ENCODE assay signal across 9 cellular contexts in genomic region chr19:12737666-12738351, GRCh38. TPM values are rescaled to one million over a fixed set of nuclear protein-coding genes. Genes with fewer than 3 reads are reported as not detected.
A peak's percentile ranks its signal among the peaks of the same experiment; 100 is the strongest.
DNase-seq lines count a peak whose midpoint lies in the region; ATAC-seq and TF ChIP-seq lines count a peak whose summit lies in the region.
"Had no signal": no experiment of that assay in that cellular context is flagged by ENCODE, and none has a peak within 500 bp of the region (broad histone marks: within the 10 kb centered on the region; RNA-seq: fewer than 3 reads in every experiment).

No MANE protein-coding gene starts in this region.

- H3K9me3 ChIP-seq in heart left ventricle (no peaks in the 10 kb centered on the region), vagina (no peaks in the 10 kb centered on the region)

- no peak for TF ChIP-seq CTCF in heart left ventricle (IDR thresholded peaks at IDR 0.05)
- TF ChIP-seq CTCF in cardiac fibroblast (IDR thresholded peaks at IDR 0.05; ENCODE audit: low read depth, low read length), result no peak
- no peak for TF ChIP-seq CTCF in mesothelial cell of epicardium (IDR thresholded peaks at IDR 0.05; ENCODE audit: unreplicated experiment)
- no peak for TF ChIP-seq CTCF in vagina (IDR thresholded peaks at IDR 0.05)

- peaks cover 0 to 41% (median 37%) of the 10 kb centered on the region in 9 donors for H3K36me3 ChIP-seq in heart left ventricle
- H3K36me3 ChIP-seq in vagina, result peaks cover 0 to 14% of the 10 kb centered on the region in 2 donors

- peak overlapping the region; percentile 99 for H3K27ac Mint-ChIP-seq in mesothelial cell of epicardium

- WGBS in heart left ventricle, 4 donors, result 7 to 8% (median 8%) methylated on average over 19 to 21 of the region's 21 CpGs

- H3K36me3 Mint-ChIP-seq in mesothelial cell of epicardium, result peaks cover 14% of the 10 kb centered on the region

- peaks cover 25% of the 10 kb centered on the region for H3K4me1 Mint-ChIP-seq in mesothelial cell of epicardium

- H3K4me3 ChIP-seq in heart left ventricle, result peak overlapping the region; percentile 64 to 96 (median 81)
- peak overlapping the region; percentile 96 to 98 for H3K4me3 ChIP-seq in cardiac fibroblast (replicated peaks in 1 of 2; ENCODE audit: low read depth in 2 of 2, low read length in 2 of 2)
- peak overlapping the region; percentile 73 to 81 for H3K4me3 ChIP-seq in vagina

- no peak for DNase-seq in heart left ventricle
- DNase-seq in left ventricle myocardium superior, result no peak
- DNase-seq in cardiac fibroblast (ENCODE audit: low read depth in 2 of 2), result no peak
- DNase-seq in mesothelial cell of epicardium (ENCODE audit: low spot score in 2 of 2, unreplicated experiment in 2 of 2), result no peak
- DNase-seq in vagina (ENCODE audit: extremely low spot score in 2 of 2), result no peak
- DNase-seq in D341Med (ENCODE audit: low spot score), result no peak
- no peak for DNase-seq in foreskin melanocyte
- no peak for DNase-seq in islet precursor cell

- no peaks in the 10 kb centered on the region for H3K27me3 Mint-ChIP-seq in mesothelial cell of epicardium (ENCODE audit: low read depth)

- ATAC-seq in heart left ventricle, result no peak
- ATAC-seq in left ventricle myocardium superior, result no peak

- H3K9me3 Mint-ChIP-seq in mesothelial cell of epicardium, result no peaks in the 10 kb centered on the region

- H3K27ac ChIP-seq in heart left ventricle, result peak overlapping the region in 11 of 12 donors; percentile 84 to 99 (median 94)
- peak overlapping the region; percentile 90 for H3K27ac ChIP-seq in vagina

- H3K4me1 ChIP-seq in heart left ventricle (peaks cover 6 to 38% (median 29%) of the 10 kb centered on the region in 12 donors), vagina (peaks cover 38% of the 10 kb centered on the region)

- TF ChIP-seq POLR2A in heart left ventricle (IDR thresholded peaks at IDR 0.05) (no peak), vagina (IDR thresholded peaks at IDR 0.05) (no peak)

- H3K27me3 ChIP-seq in heart left ventricle (no peaks in the 10 kb centered on the region), vagina (no peaks in the 10 kb centered on the region)

- H3K4me3 Mint-ChIP-seq in mesothelial cell of epicardium, result peak overlapping the region; percentile 99

- intact Hi-C loops in heart left ventricle (cut with DNase I) (loop anchor here in 2 of 10 donors (1.0 to 2.0 kb wide), 2 partner anchors 15 to 37 kb away; partner anchors contain the start of genes HOOK2 (in 1 of the 2) and TNPO2 (in 1 of the 2)), left ventricle myocardium superior (cut with micrococcal nuclease) (no loop called here), vagina (cut with DNase I) (no loop called here)

RNA-seq across cellular contexts. Expression of gene GET3, which starts 0.5 kb away (rescaled TPM):
- total RNA-seq in heart left ventricle (10 to 100 TPM; 54.3 to 81.5 (median 61.8) TPM), left ventricle myocardium superior (64.7 TPM), mesothelial cell of epicardium (44.6 to 49.8 TPM (median 46.9 TPM) in 3 replicates), vagina (59.9 TPM)
- 100 to 1,000 TPM in 1 of 2 donors, 10 to 100 TPM in 1; 76.3 to 133 TPM for polyA plus RNA-seq in heart left ventricle

RNA-seq across cellular contexts. Expression of gene TRIR, which starts 3.3 kb away (rescaled TPM):
- total RNA-seq in heart left ventricle (100 to 1,000 TPM in 6 of 9 donors, 10 to 100 TPM in 3; 90.4 to 305 (median 118) TPM), left ventricle myocardium superior (127 TPM), mesothelial cell of epicardium (148 to 161 TPM (median 156 TPM) in 3 replicates), vagina (227 TPM)
- polyA plus RNA-seq in heart left ventricle, result 100 to 1,000 TPM; 226 to 234 TPM

RNA-seq across cellular contexts. Expression of gene BEST2, which starts 13.8 kb away (rescaled TPM):
- total RNA-seq in heart left ventricle (not detected), left ventricle myocardium superior (not detected), mesothelial cell of epicardium (not detected in 3 replicates), vagina (1.2 TPM)
- polyA plus RNA-seq in heart left ventricle, result not detected
- total RNA-seq: frontal cortex had no signal

RNA-seq across cellular contexts. Expression of gene TNPO2, which starts 14.1 kb away (rescaled TPM):
- total RNA-seq in heart left ventricle (10 to 100 TPM; 33.7 to 57.4 (median 42.6) TPM), left ventricle myocardium superior (36.0 TPM), mesothelial cell of epicardium (105 to 116 TPM (median 105 TPM) in 3 replicates), vagina (85.7 TPM)
- polyA plus RNA-seq in heart left ventricle, result 10 to 100 TPM; 18.0 to 29.2 TPM

RNA-seq across cellular contexts. Expression of gene HOOK2, which starts 37.5 kb away (rescaled TPM):
- 10 to 100 TPM; 45.5 to 90.1 (median 62.6) TPM for total RNA-seq in heart left ventricle
- polyA plus RNA-seq in heart left ventricle, result 10 to 100 TPM; 29.9 to 83.5 TPM
- total RNA-seq in left ventricle myocardium superior, result 44.9 TPM
- 89.2 to 93.7 TPM (median 92.7 TPM) in 3 replicates for total RNA-seq in mesothelial cell of epicardium
- total RNA-seq in vagina, result 65.6 TPM
